36 cellular contexts compared by ENCODE assay signal in the genomic region with DNA sequence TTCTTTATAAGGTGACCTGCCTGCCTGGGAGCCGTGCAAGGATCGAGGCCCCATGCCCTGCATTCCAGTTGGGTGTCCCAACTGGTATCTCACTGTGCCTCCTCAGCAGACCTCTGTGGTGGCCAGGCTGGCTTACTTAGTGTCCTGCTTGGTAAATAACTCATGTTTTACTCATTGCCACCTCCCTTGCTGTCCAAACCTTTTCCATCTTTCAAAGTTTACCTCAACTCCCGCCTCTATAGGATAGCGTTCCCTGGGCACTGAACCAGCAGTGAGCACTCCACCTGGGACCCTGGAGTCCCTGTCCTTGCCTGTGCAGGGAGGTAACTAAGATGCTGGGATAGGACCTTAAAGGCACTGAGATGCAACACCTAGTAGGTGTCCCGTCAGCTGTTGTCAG. TPM values are rescaled to one million over a fixed set of nuclear protein-coding genes. Genes with fewer than 3 reads are reported as not detected.
"Had no signal": no experiment of that assay in that cellular context is flagged by ENCODE, and none has a peak within 500 bp of the region (broad histone marks: within the 10 kb centered on the region; RNA-seq: fewer than 3 reads in every experiment).

No MANE protein-coding gene starts in this region.

- DNase-seq: activated CD4-positive, alpha-beta T cell treated with anti-CD3 and anti-CD28 coated beads for 1 hour; activated CD4-positive, alpha-beta T cell treated with anti-CD3 and anti-CD28 coated beads for 36 hours; activated CD4-positive, alpha-beta T cell treated with anti-CD3 and anti-CD28 coated beads for 48 hours; activated CD4-positive, alpha-beta T cell treated with anti-CD3 and anti-CD28 coated beads, Interleukin-2, amount 10 ng/mL, durations not matched to agents 7 days and 5 days; activated CD4-positive, alpha-beta T cell treated with anti-CD3 and anti-CD28 coated beads, Interleukin-2, amount 50 U/mL, for 48 hours; activated CD4-positive, CD25-positive, alpha-beta regulatory T cell; activated CD8-positive, alpha-beta memory T cell treated with anti-CD3 and anti-CD28 coated beads, Interleukin-2, amount 50 U/mL, for 4 hours; activated CD8-positive, alpha-beta T cell treated with anti-CD3 and anti-CD28 coated beads for 36 hours; activated effector memory CD4-positive, alpha-beta T cell treated with anti-CD3 and anti-CD28 coated beads, Interleukin-2, amount 50 U/mL, for 16 hours; activated gamma-delta T cell treated with Interleukin-2 at 50 U/mL for 16 hours; activated naive CD4-positive, alpha-beta T cell; activated naive CD4-positive, alpha-beta T cell treated with anti-CD3 and anti-CD28 coated beads for 36 hours; activated naive CD4-positive, alpha-beta T cell treated with anti-CD3 and anti-CD28 coated beads, Interleukin-2, amount 50 U/mL, for 16 hours; activated naive CD8-positive, alpha-beta T cell treated with anti-CD3 and anti-CD28 coated beads for 36 hours; activated T-cell treated with anti-CD3 and anti-CD28 coated beads for 4 hours; activated T-cell treated with anti-CD3 and anti-CD28 coated beads, Interleukin-2, amount 50 U/mL, for 1 hour; activated T-cell treated with anti-CD3 and anti-CD28 coated beads, Interleukin-2, amount 50 U/mL, for 4 hours; activated T-cell treated with anti-CD3 and anti-CD28 coated beads, Interleukin-2, amount 50 U/mL, for 72 hours; amniotic stem cell; aorta; caudate nucleus; cerebellar nuclear complex; T-helper 1 cell; T-helper 2 cell; T-helper 9 cell; WERI-Rb-1 had no signal

- H3K27ac ChIP-seq: adrenal gland, cardiac muscle cell, WERI-Rb-1 had no signal

- H3K9me3 ChIP-seq: adrenal gland had no signal

- H3K36me3 ChIP-seq: adrenal gland, cardiac muscle cell, WERI-Rb-1 had no signal

- ATAC-seq: activated CD4-positive, alpha-beta T cell treated with anti-CD3 and anti-CD28 coated beads for 36 hours; activated CD4-positive, CD25-positive, alpha-beta regulatory T cell treated with anti-CD3 and anti-CD28 coated beads, Interleukin-2, amount 50 U/mL, for 24 hours; activated CD8-positive, alpha-beta T cell treated with anti-CD3 and anti-CD28 coated beads for 36 hours; activated naive CD4-positive, alpha-beta T cell treated with anti-CD3 and anti-CD28 coated beads, Interleukin-2, amount 50 U/mL, for 72 hours; activated T-cell treated with anti-CD3 and anti-CD28 coated beads, Interleukin-2, amount 50 U/mL, for 4 hours; activated T-cell treated with anti-CD3 and anti-CD28 coated beads, Interleukin-2, amount 50 U/mL, for 72 hours; activated T-helper 17 cell treated with anti-CD3 and anti-CD28 coated beads, Interleukin-2, amount 50 U/mL, for 72 hours; WTC11 had no signal

- FAIRE-seq: astrocyte, bronchial epithelial cell had no signal

- H3K4me3 ChIP-seq: adrenal gland, cardiac muscle cell had no signal

- H3K27me3 ChIP-seq: adrenal gland, cardiac muscle cell had no signal

RNA-seq across cellular contexts. Expression of a gene that starts 33.6 kb away (rescaled TPM):
- total RNA-seq: activated CD4-positive, alpha-beta T cell treated with anti-CD3 and anti-CD28 coated beads, Interleukin-2, amount 10 ng/mL, durations not matched to agents 7 days and 5 days; activated naive CD4-positive, alpha-beta T cell treated with anti-CD3 and anti-CD28 coated beads for 36 hours; activated naive CD8-positive, alpha-beta T cell treated with anti-CD3 and anti-CD28 coated beads for 36 hours; activated T-helper 1 cell treated with anti-CD3 and anti-CD28 coated beads, Interleukin-12 subunit alpha, Interleukin-12 subunit beta, Interleukin-2, Interleukin-4 antibody, amounts not matched to agents 30 ng/mL and 10 ng/mL and 1 ng/mL, durations not matched to agents 14 hours and 24 hours and 36 hours; astrocyte; bronchial epithelial cell; chondrocyte had no signal
